1 cellular context compared by ENCODE assay signal in the genomic region with DNA sequence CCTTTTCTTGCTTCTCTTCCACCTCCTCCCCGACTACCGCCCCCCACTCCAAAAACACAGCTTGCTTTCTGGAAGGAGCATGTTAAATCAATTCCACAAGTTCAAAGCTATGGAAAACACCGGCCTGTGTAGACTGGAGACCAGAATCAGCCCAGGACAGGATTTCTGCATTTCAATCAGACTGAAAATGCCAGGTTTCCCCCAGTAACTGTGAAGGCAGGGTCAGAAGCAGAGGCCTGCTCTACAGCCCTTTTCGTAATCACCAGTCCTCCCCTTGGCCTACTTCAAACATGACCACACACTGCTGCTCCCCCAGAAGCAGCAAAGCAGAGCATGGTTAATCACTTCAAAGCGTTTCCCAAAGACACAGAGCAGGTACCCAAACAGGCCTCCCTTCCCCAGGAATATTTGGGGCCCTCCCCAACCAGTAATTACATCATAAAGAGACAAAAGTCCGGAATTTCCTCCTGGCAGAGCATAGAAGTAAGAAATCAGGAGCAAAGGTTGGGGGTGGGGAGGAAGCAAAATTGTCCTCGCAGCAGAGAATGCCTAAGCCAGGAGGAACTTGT.
TF ChIP-seq lines count a peak whose summit lies in the region.

No MANE protein-coding gene starts in this region.

TF ChIP-seq in HepG2, 621 proteins besides CTCF, POLR2A, EP300 and RAD21 (continued from another document and continues in another):
- TF ChIP-seq, protein P1, sequence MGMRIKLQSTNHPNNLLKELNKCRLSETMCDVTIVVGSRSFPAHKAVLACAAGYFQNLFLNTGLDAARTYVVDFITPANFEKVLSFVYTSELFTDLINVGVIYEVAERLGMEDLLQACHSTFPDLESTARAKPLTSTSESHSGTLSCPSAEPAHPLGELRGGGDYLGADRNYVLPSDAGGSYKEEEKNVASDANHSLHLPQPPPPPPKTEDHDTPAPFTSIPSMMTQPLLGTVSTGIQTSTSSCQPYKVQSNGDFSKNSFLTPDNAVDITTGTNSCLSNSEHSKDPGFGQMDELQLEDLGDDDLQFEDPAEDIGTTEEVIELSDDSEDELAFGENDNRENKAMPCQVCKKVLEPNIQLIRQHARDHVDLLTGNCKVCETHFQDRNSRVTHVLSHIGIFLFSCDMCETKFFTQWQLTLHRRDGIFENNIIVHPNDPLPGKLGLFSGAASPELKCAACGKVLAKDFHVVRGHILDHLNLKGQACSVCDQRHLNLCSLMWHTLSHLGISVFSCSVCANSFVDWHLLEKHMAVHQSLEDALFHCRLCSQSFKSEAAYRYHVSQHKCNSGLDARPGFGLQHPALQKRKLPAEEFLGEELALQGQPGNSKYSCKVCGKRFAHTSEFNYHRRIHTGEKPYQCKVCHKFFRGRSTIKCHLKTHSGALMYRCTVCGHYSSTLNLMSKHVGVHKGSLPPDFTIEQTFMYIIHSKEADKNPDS (CRISPR knock-in tag; IDR thresholded peaks at IDR 0.05), result peak; percentile 98
- TF ChIP-seq, protein P2, sequence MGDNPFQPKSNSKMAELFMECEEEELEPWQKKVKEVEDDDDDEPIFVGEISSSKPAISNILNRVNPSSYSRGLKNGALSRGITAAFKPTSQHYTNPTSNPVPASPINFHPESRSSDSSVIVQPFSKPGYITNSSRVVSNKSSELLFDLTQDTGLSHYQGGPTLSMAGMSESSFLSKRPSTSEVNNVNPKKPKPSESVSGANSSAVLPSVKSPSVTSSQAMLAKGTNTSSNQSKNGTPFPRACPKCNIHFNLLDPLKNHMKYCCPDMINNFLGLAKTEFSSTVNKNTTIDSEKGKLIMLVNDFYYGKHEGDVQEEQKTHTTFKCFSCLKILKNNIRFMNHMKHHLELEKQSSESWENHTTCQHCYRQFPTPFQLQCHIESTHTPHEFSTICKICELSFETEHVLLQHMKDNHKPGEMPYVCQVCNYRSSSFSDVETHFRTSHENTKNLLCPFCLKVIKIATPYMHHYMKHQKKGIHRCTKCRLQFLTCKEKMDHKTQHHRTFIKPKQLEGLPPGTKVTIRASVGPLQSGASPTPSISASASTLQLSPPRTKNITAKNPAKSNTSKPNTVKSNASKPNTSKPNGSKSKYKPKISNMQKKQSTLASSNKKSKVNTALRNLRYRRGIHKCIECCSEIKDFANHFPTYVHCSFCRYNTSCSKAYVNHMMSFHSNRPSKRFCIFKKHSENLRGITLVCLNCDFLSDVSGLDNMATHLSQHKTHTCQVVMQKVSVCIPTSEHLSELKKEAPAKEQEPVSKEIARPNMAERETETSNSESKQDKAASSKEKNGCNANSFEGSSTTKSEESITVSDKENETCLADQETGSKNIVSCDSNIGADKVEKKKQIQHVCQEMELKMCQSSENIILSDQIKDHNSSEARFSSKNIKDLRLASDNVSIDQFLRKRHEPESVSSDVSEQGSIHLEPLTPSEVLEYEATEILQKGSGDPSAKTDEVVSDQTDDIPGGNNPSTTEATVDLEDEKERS (CRISPR knock-in tag; IDR thresholded peaks at IDR 0.05), result 0 out of 2 replicates have a peak, but pooled peaks have one; percentile 17
- TF ChIP-seq ETV5 (CRISPR knock-in tag; IDR thresholded peaks at IDR 0.05; ENCODE audit: borderline replicate concordance), result peak; percentile 80
- TF ChIP-seq, protein P3, sequence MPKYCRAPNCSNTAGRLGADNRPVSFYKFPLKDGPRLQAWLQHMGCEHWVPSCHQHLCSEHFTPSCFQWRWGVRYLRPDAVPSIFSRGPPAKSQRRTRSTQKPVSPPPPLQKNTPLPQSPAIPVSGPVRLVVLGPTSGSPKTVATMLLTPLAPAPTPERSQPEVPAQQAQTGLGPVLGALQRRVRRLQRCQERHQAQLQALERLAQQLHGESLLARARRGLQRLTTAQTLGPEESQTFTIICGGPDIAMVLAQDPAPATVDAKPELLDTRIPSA (CRISPR knock-in tag; IDR thresholded peaks at IDR 0.05; ENCODE audit: borderline replicate concordance), result no peak
- TF ChIP-seq ZSCAN29 (CRISPR knock-in tag; conservative IDR thresholded peaks at IDR 0.05), result peak; percentile 90; the same call in 1 of the 2 replicates
- TF ChIP-seq ZNF3 (CRISPR knock-in tag; IDR thresholded peaks at IDR 0.05), result no peak
- TF ChIP-seq KDM1A (CRISPR knock-in tag; IDR thresholded peaks at IDR 0.05), result no peak
- no peak for TF ChIP-seq TOPORS (CRISPR knock-in tag; IDR thresholded peaks at IDR 0.05)
- TF ChIP-seq ZNF12 (CRISPR knock-in tag; IDR thresholded peaks at IDR 0.05), result peak; percentile 51; the same call in 1 of the 2 replicates
- 0 out of 2 replicates have a peak, but pooled peaks have one; percentile 20 for TF ChIP-seq ZKSCAN5 (CRISPR knock-in tag; IDR thresholded peaks at IDR 0.05)
- TF ChIP-seq YEATS2 (CRISPR knock-in tag; IDR thresholded peaks at IDR 0.05; ENCODE audit: borderline replicate concordance), result peak; percentile 69; the same call in 1 of the 2 replicates
- no peak for TF ChIP-seq SUZ12 (IDR thresholded peaks at IDR 0.05; ENCODE audit: low read depth, low read length)
- TF ChIP-seq, protein P4, sequence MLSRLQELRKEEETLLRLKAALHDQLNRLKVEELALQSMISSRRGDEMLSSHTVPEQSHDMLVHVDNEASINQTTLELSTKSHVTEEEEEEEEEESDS (CRISPR knock-in tag; IDR thresholded peaks at IDR 0.05; ENCODE audit: borderline replicate concordance), result no peak
- TF ChIP-seq, protein P5, sequence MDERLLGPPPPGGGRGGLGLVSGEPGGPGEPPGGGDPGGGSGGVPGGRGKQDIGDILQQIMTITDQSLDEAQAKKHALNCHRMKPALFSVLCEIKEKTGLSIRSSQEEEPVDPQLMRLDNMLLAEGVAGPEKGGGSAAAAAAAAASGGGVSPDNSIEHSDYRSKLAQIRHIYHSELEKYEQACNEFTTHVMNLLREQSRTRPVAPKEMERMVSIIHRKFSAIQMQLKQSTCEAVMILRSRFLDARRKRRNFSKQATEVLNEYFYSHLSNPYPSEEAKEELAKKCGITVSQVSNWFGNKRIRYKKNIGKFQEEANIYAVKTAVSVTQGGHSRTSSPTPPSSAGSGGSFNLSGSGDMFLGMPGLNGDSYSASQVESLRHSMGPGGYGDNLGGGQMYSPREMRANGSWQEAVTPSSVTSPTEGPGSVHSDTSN (CRISPR knock-in tag; IDR thresholded peaks at IDR 0.05), result no peak
- TF ChIP-seq ZNF616 (CRISPR knock-in tag; IDR thresholded peaks at IDR 0.05; ENCODE audit: low read depth), result no peak
- peak; percentile 85; the same call in 1 of the 2 replicates for TF ChIP-seq ZNF292 (CRISPR knock-in tag; IDR thresholded peaks at IDR 0.05; ENCODE audit: borderline replicate concordance, low read depth)
- peak; percentile 39; the same call in 1 of the 2 replicates for TF ChIP-seq ELF1 (CRISPR knock-in tag; IDR thresholded peaks at IDR 0.05)
- no peak for TF ChIP-seq ZNF570 (CRISPR knock-in tag; IDR thresholded peaks at IDR 0.05; ENCODE audit: borderline replicate concordance)
- TF ChIP-seq PHF20 (CRISPR knock-in tag; IDR thresholded peaks at IDR 0.05), result no peak
- TF ChIP-seq, protein P6, sequence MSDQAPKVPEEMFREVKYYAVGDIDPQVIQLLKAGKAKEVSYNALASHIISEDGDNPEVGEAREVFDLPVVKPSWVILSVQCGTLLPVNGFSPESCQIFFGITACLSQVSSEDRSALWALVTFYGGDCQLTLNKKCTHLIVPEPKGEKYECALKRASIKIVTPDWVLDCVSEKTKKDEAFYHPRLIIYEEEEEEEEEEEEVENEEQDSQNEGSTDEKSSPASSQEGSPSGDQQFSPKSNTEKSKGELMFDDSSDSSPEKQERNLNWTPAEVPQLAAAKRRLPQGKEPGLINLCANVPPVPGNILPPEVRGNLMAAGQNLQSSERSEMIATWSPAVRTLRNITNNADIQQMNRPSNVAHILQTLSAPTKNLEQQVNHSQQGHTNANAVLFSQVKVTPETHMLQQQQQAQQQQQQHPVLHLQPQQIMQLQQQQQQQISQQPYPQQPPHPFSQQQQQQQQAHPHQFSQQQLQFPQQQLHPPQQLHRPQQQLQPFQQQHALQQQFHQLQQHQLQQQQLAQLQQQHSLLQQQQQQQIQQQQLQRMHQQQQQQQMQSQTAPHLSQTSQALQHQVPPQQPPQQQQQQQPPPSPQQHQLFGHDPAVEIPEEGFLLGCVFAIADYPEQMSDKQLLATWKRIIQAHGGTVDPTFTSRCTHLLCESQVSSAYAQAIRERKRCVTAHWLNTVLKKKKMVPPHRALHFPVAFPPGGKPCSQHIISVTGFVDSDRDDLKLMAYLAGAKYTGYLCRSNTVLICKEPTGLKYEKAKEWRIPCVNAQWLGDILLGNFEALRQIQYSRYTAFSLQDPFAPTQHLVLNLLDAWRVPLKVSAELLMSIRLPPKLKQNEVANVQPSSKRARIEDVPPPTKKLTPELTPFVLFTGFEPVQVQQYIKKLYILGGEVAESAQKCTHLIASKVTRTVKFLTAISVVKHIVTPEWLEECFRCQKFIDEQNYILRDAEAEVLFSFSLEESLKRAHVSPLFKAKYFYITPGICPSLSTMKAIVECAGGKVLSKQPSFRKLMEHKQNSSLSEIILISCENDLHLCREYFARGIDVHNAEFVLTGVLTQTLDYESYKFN (CRISPR knock-in tag; conservative IDR thresholded peaks at IDR 0.05), result peak; percentile 98
- TF ChIP-seq, protein P7, sequence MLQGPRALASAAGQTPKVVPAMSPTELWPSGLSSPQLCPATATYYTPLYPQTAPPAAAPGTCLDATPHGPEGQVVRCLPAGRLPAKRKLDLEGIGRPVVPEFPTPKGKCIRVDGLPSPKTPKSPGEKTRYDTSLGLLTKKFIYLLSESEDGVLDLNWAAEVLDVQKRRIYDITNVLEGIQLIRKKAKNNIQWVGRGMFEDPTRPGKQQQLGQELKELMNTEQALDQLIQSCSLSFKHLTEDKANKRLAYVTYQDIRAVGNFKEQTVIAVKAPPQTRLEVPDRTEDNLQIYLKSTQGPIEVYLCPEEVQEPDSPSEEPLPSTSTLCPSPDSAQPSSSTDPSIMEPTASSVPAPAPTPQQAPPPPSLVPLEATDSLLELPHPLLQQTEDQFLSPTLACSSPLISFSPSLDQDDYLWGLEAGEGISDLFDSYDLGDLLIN (CRISPR knock-in tag; IDR thresholded peaks at IDR 0.05; ENCODE audit: borderline replicate concordance), result no peak
- TF ChIP-seq ZNF432 (CRISPR knock-in tag; IDR thresholded peaks at IDR 0.05; ENCODE audit: borderline replicate concordance), result no peak
- TF ChIP-seq ZNF160 (CRISPR knock-in tag; IDR thresholded peaks at IDR 0.05), result 0 out of 2 replicates have a peak, but pooled peaks have one; percentile 51
- TF ChIP-seq, protein P8, sequence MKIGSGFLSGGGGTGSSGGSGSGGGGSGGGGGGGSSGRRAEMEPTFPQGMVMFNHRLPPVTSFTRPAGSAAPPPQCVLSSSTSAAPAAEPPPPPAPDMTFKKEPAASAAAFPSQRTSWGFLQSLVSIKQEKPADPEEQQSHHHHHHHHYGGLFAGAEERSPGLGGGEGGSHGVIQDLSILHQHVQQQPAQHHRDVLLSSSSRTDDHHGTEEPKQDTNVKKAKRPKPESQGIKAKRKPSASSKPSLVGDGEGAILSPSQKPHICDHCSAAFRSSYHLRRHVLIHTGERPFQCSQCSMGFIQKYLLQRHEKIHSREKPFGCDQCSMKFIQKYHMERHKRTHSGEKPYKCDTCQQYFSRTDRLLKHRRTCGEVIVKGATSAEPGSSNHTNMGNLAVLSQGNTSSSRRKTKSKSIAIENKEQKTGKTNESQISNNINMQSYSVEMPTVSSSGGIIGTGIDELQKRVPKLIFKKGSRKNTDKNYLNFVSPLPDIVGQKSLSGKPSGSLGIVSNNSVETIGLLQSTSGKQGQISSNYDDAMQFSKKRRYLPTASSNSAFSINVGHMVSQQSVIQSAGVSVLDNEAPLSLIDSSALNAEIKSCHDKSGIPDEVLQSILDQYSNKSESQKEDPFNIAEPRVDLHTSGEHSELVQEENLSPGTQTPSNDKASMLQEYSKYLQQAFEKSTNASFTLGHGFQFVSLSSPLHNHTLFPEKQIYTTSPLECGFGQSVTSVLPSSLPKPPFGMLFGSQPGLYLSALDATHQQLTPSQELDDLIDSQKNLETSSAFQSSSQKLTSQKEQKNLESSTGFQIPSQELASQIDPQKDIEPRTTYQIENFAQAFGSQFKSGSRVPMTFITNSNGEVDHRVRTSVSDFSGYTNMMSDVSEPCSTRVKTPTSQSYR (CRISPR knock-in tag; IDR thresholded peaks at IDR 0.05; ENCODE audit: borderline replicate concordance), result peak; percentile 85
- TF ChIP-seq THAP11 (CRISPR knock-in tag; IDR thresholded peaks at IDR 0.05), result peak; percentile 79
- TF ChIP-seq ADNP (CRISPR knock-in tag; IDR thresholded peaks at IDR 0.05), result no peak
- TF ChIP-seq CENPT (CRISPR knock-in tag; IDR thresholded peaks at IDR 0.05; ENCODE audit: low read depth), result no peak
- TF ChIP-seq, protein P9, sequence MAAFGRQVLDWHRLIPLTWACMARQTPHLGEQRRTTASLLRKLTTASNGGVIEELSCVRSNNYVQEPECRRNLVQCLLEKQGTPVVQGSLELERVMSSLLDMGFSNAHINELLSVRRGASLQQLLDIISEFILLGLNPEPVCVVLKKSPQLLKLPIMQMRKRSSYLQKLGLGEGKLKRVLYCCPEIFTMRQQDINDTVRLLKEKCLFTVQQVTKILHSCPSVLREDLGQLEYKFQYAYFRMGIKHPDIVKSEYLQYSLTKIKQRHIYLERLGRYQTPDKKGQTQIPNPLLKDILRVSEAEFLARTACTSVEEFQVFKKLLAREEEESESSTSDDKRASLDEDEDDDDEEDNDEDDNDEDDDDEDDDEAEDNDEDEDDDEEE (CRISPR knock-in tag; IDR thresholded peaks at IDR 0.05), result peak; percentile 94
- TF ChIP-seq, protein P10, sequence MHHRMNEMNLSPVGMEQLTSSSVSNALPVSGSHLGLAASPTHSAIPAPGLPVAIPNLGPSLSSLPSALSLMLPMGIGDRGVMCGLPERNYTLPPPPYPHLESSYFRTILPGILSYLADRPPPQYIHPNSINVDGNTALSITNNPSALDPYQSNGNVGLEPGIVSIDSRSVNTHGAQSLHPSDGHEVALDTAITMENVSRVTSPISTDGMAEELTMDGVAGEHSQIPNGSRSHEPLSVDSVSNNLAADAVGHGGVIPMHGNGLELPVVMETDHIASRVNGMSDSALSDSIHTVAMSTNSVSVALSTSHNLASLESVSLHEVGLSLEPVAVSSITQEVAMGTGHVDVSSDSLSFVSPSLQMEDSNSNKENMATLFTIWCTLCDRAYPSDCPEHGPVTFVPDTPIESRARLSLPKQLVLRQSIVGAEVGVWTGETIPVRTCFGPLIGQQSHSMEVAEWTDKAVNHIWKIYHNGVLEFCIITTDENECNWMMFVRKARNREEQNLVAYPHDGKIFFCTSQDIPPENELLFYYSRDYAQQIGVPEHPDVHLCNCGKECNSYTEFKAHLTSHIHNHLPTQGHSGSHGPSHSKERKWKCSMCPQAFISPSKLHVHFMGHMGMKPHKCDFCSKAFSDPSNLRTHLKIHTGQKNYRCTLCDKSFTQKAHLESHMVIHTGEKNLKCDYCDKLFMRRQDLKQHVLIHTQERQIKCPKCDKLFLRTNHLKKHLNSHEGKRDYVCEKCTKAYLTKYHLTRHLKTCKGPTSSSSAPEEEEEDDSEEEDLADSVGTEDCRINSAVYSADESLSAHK (CRISPR knock-in tag; IDR thresholded peaks at IDR 0.05; ENCODE audit: borderline replicate concordance), result no peak
- no peak for TF ChIP-seq IRX3 (CRISPR knock-in tag; IDR thresholded peaks at IDR 0.05; ENCODE audit: borderline replicate concordance, low read depth)
- TF ChIP-seq SIX1 (CRISPR knock-in tag; IDR thresholded peaks at IDR 0.05; ENCODE audit: borderline replicate concordance), result peak; percentile 55; the same call in 1 of the 2 replicates
- no peak for TF ChIP-seq FIP1L1 (IDR thresholded peaks at IDR 0.05; ENCODE audit: borderline replicate concordance, insufficient read depth, low read depth, low read length)
- TF ChIP-seq NPAS2 (CRISPR knock-in tag; IDR thresholded peaks at IDR 0.05; ENCODE audit: borderline replicate concordance), result no peak
- TF ChIP-seq, protein P11, sequence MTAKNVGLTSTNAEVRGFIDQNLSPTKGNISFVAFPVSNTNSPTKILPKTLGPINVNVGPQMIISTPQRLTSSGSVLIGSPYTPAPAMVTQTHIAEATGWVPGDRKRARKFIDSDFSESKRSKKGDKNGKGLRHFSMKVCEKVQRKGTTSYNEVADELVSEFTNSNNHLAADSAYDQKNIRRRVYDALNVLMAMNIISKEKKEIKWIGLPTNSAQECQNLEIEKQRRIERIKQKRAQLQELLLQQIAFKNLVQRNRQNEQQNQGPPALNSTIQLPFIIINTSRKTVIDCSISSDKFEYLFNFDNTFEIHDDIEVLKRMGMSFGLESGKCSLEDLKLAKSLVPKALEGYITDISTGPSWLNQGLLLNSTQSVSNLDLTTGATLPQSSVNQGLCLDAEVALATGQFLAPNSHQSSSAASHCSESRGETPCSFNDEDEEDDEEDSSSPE (CRISPR knock-in tag; IDR thresholded peaks at IDR 0.05), result no peak
- no peak for TF ChIP-seq ZNF850 (CRISPR knock-in tag; conservative IDR thresholded peaks at IDR 0.05)
